Comparison of ENCODE assay signal across 35 cellular contexts in genomic region chr16:81971853-81972252, GRCh38. TPM values are rescaled to one million over a fixed set of nuclear protein-coding genes. Genes with fewer than 3 reads are reported as not detected.
"Had no signal": no experiment of that assay in that cellular context is flagged by ENCODE, and none has a peak within 500 bp of the region (broad histone marks: within the 10 kb centered on the region; RNA-seq: fewer than 3 reads in every experiment).

No MANE protein-coding gene starts in this region.

- H3K36me3 ChIP-seq: MG63 had no signal

- DNase-seq: Kasumi-1, MG63, MM.1S, NCI-H1048, NCI-H1092, NCI-H1092 treated with DMSO at 0.1 percent for 48 hours, NCI-H1105, NCI-H1105 treated with DMSO at 0.1 percent for 48 hours, NCI-H1417, NCI-H1417 treated with DMSO at 0.1 percent for 48 hours, NCI-H1436, NCI-H1436 treated with DMSO at 0.1 percent for 48 hours, NCI-H146, NCI-H1694, NCI-H1694 treated with DMSO at 0.1 percent for 48 hours, NCI-H187, NCI-H187 treated with DMSO at 0.1 percent for 48 hours, NCI-H1930, NCI-H2029, NCI-H2029 treated with DMSO at 0.1 percent for 48 hours, NCI-H2081, NCI-H2081 treated with DMSO at 0.1 percent for 48 hours, NCI-H2107, NCI-H2171, NCI-H2171 treated with DMSO at 0.1 percent for 48 hours, NCI-H2227 treated with DMSO at 0.1 percent for 48 hours, NCI-H226, NCI-H345, NCI-H446, NCI-H446 treated with DMSO at 0.1 percent for 48 hours, NCI-H510A, NCI-H510A treated with DMSO at 0.1 percent for 48 hours, NCI-H524, NCI-H524 treated with DMSO at 0.1 percent for 48 hours had no signal

- H3K4me3 ChIP-seq: MG63 had no signal

- H3K27me3 ChIP-seq: MG63 had no signal

RNA-seq across cellular contexts. Expression of gene SDR42E1, which starts 39.4 kb away (rescaled TPM):
- total RNA-seq: NCI-H460 had no signal
